Comparison of ENCODE assay signal across 31 cellular contexts in genomic region chr15:81197688-81198281, GRCh38. TPM values are rescaled to one million over a fixed set of nuclear protein-coding genes. Genes with fewer than 3 reads are reported as not detected.
"Had no signal": no experiment of that assay in that cellular context is flagged by ENCODE, and none has a peak within 500 bp of the region (broad histone marks: within the 10 kb centered on the region; RNA-seq: fewer than 3 reads in every experiment).

No MANE protein-coding gene starts in this region.

- H3K27ac ChIP-seq: left lung, lower lobe of right lung, pancreas, prostate gland, stomach, testis, thyroid gland, upper lobe of right lung had no signal

- FAIRE-seq: islet of Langerhans, kidney, pancreas, urothelium cell line had no signal

- DNase-seq: hypothalamus; immature natural killer cell; kidney; left colon; left lung; lower lobe of right lung; mammary epithelial cell; mesendoderm; naive B cell; natural killer cell; pancreas; posterior cingulate gyrus; retina; right cardiac atrium; stimulated activated CD4-positive, alpha-beta T cell treated with anti-CD3 and anti-CD28 coated beads, Interleukin-12 subunit alpha, Interleukin-12 subunit beta, amount 100 ng/mL, for 4 hours; stimulated activated CD4-positive, alpha-beta T cell treated with anti-CD3 and anti-CD28 coated beads, Interleukin-15, amount 100 ng/mL, for 24 hours; stimulated activated CD4-positive, alpha-beta T cell treated with anti-CD3 and anti-CD28 coated beads, Interleukin-2, amount 100 ng/mL, for 24 hours; stimulated activated CD4-positive, alpha-beta T cell treated with anti-CD3 and anti-CD28 coated beads, Interleukin-4, amount 100 ng/mL, for 1 hour; stimulated activated naive B cell treated with anti-CD40 and anti-IgM and Interleukin-4, amounts not matched to agents 10 μg/mL and 1 μg/mL and 100 μg/mL, for 72 hours; stimulated activated naive CD8-positive, alpha-beta T cell treated with anti-CD3 and anti-CD28 coated beads, Interleukin-15, Interleukin-2, amounts not matched to agents 100 U/mL and 50 U/mL, for 24 hours; stomach; testis; trophoblast cell; upper lobe of right lung had no signal

- H3K9me3 ChIP-seq: left lung, lower lobe of right lung, pancreas, prostate gland, stomach, testis, thyroid gland, upper lobe of right lung had no signal

- H3K27me3 ChIP-seq: left lung, pancreas, testis, thyroid gland, upper lobe of right lung had no signal

- H3K36me3 ChIP-seq: left lung, lower lobe of right lung, pancreas, prostate gland, stomach, thyroid gland, upper lobe of right lung had no signal

- H3K4me1 ChIP-seq: left lung, pancreas, prostate gland, stomach had no signal

- ATAC-seq: left colon; left lung; lower lobe of right lung; natural killer cell; pancreas; right cardiac atrium; sciatic nerve; stimulated activated naive B cell treated with anti-CD40 and anti-IgM and Interleukin-4, amounts not matched to agents 10 μg/mL and 1 μg/mL and 100 μg/mL, for 72 hours; stimulated activated naive CD8-positive, alpha-beta T cell treated with anti-CD3 and anti-CD28 coated beads, Interleukin-15, Interleukin-2, amounts not matched to agents 100 U/mL and 50 U/mL, for 24 hours; upper lobe of right lung had no signal

- H3K4me3 ChIP-seq: left lung, lower lobe of right lung, pancreas, prostate gland, skin epidermis, stomach, testis, thyroid gland, upper lobe of right lung had no signal

RNA-seq across cellular contexts. Expression of gene IL16, which starts 1.1 kb away (rescaled TPM):
- polyA plus RNA-seq: neural cell had no signal
